Comparison of ENCODE assay signal across 23 cellular contexts in genomic region chr19:548841-549830, GRCh38. TPM values are rescaled to one million over a fixed set of nuclear protein-coding genes. Genes with fewer than 3 reads are reported as not detected.
DNase-seq lines count a peak whose midpoint lies in the region; TF ChIP-seq lines count a peak whose summit lies in the region.
"Had no signal": no experiment of that assay in that cellular context is flagged by ENCODE, and none has a peak within 500 bp of the region (broad histone marks: within the 10 kb centered on the region; RNA-seq: fewer than 3 reads in every experiment).

No MANE protein-coding gene starts in this region.

- peaks cover 3% of the 10 kb centered on the region for H3K4me1 Mint-ChIP-seq in mesothelial cell of epicardium

- no peaks in the 10 kb centered on the region for H3K79me2 ChIP-seq in osteoblast (ENCODE audit: insufficient read depth, low read length)

- no peaks in the 10 kb centered on the region for H3K9me3 Mint-ChIP-seq in mesothelial cell of epicardium
- H3K9me3 Mint-ChIP-seq: activated naive CD8-positive, alpha-beta T cell treated with anti-CD3 and anti-CD28 coated beads for 36 hours; activated T-cell treated with anti-CD3 and anti-CD28 coated beads, Interleukin-2, amount 50 U/mL, for 24 hours; naive thymus-derived CD8-positive, alpha-beta T cell; T-helper 1 cell treated with Interleukin-12 subunit alpha and Interleukin-12 subunit beta and Interleukin-4 antibody, amounts not matched to agents 30 μg/mL and 1 μg/mL, for 36 hours had no signal

- H3K27me3 ChIP-seq in H7 (ENCODE audit: control insufficient read depth, insufficient read depth, low read length) (no peaks in the 10 kb centered on the region; the same call in none of the 2 replicates), WERI-Rb-1 (ENCODE audit: insufficient read depth, low read depth, severe bottlenecking) (no peaks in the 10 kb centered on the region), osteoblast (ENCODE audit: insufficient read depth, low read length) (no peaks in the 10 kb centered on the region)
- H3K27me3 ChIP-seq: heart right ventricle, upper lobe of left lung had no signal

- H3K4me1 ChIP-seq in osteoblast (ENCODE audit: insufficient read depth, low read length): no peaks in the 10 kb centered on the region
- H3K4me1 ChIP-seq: breast epithelium, prostate gland had no signal

- H4K20me1 ChIP-seq in osteoblast (ENCODE audit: insufficient read depth, low read length): no peaks in the 10 kb centered on the region

- peak; percentile 83 for DNase-seq in H7
- DNase-seq in WERI-Rb-1: no peak
- DNase-seq in osteoblast (ENCODE audit: insufficient read length, low spot score, missing footprints): peak; percentile 89
- DNase-seq in mesothelial cell of epicardium (ENCODE audit: low spot score in 2 of 2, unreplicated experiment in 2 of 2): no peak
- DNase-seq in NCI-H345 (lab: John Stamatoyannopoulos, UW): no peak
- DNase-seq: activated effector memory CD4-positive, alpha-beta T cell treated with anti-CD3 and anti-CD28 coated beads, Interleukin-2, amount 50 U/mL, for 16 hours; activated naive CD8-positive, alpha-beta T cell treated with anti-CD3 and anti-CD28 coated beads for 36 hours; activated T-cell treated with anti-CD3 and anti-CD28 coated beads, Interleukin-2, amount 50 U/mL, for 24 hours; GF-D8; heart right ventricle; NCI-H446 treated with DMSO at 0.1 percent for 48 hours; sigmoid colon; stimulated activated CD4-positive, alpha-beta T cell treated with anti-CD3 and anti-CD28 coated beads, Interleukin-12 subunit alpha, Interleukin-12 subunit beta, amount 100 ng/mL, for 4 hours; stimulated activated CD4-positive, alpha-beta T cell treated with anti-CD3 and anti-CD28 coated beads, Interleukin-4, amount 100 ng/mL, for 24 hours had no signal

- no peak overlapping the region for H3K4me3 Mint-ChIP-seq in mesothelial cell of epicardium
- H3K4me3 Mint-ChIP-seq: activated naive CD8-positive, alpha-beta T cell treated with anti-CD3 and anti-CD28 coated beads for 36 hours; activated T-cell treated with anti-CD3 and anti-CD28 coated beads, Interleukin-2, amount 50 U/mL, for 24 hours; naive thymus-derived CD8-positive, alpha-beta T cell; T-helper 1 cell treated with Interleukin-12 subunit alpha and Interleukin-12 subunit beta and Interleukin-4 antibody, amounts not matched to agents 30 μg/mL and 1 μg/mL, for 36 hours had no signal

- H3K4me2 ChIP-seq in osteoblast (ENCODE audit: insufficient read depth, low read length): no peak overlapping the region

- peaks cover 8% of the 10 kb centered on the region for H3K27me3 Mint-ChIP-seq in mesothelial cell of epicardium (ENCODE audit: low read depth)
- H3K27me3 Mint-ChIP-seq: activated naive CD8-positive, alpha-beta T cell treated with anti-CD3 and anti-CD28 coated beads for 36 hours; activated T-cell treated with anti-CD3 and anti-CD28 coated beads, Interleukin-2, amount 50 U/mL, for 24 hours; naive thymus-derived CD8-positive, alpha-beta T cell had no signal

- H3K27ac ChIP-seq in WERI-Rb-1: no peak overlapping the region
- no peak overlapping the region for H3K27ac ChIP-seq in osteoblast (ENCODE audit: low read depth, low read length)
- H3K27ac ChIP-seq: breast epithelium, C4-2B, heart right ventricle, prostate gland, sigmoid colon, upper lobe of left lung had no signal

- H3K36me3 ChIP-seq in H7 (replicated peaks; ENCODE audit: control insufficient read depth, insufficient read depth, low read length) (no peaks in the 10 kb centered on the region), WERI-Rb-1 (no peaks in the 10 kb centered on the region), osteoblast (ENCODE audit: insufficient read depth, low read length) (no peaks in the 10 kb centered on the region)
- H3K36me3 ChIP-seq: breast epithelium, heart right ventricle, prostate gland, sigmoid colon, upper lobe of left lung had no signal

- no peak overlapping the region for H3K27ac Mint-ChIP-seq in mesothelial cell of epicardium
- H3K27ac Mint-ChIP-seq: activated naive CD8-positive, alpha-beta T cell treated with anti-CD3 and anti-CD28 coated beads for 36 hours; T-helper 1 cell treated with Interleukin-12 subunit alpha and Interleukin-12 subunit beta and Interleukin-4 antibody, amounts not matched to agents 30 μg/mL and 1 μg/mL, for 36 hours had no signal

- no peak overlapping the region for H2AFZ ChIP-seq in osteoblast (ENCODE audit: low read length)

- TF ChIP-seq CTCF in WERI-Rb-1 (IDR thresholded peaks at IDR 0.05; ENCODE audit: low read depth, low read length) (peak; percentile 30), osteoblast (IDR thresholded peaks at IDR 0.05; ENCODE audit: extremely low read depth, low read depth, low read length) (no peak), mesothelial cell of epicardium (IDR thresholded peaks at IDR 0.05; ENCODE audit: unreplicated experiment) (no peak)

- H3K4me3 ChIP-seq in H7 (ENCODE audit: insufficient read depth, low read depth, low read length) (no peak overlapping the region), WERI-Rb-1 (ENCODE audit: low read depth, low read length) (no peak overlapping the region), osteoblast (ENCODE audit: insufficient read depth, low read length) (no peak overlapping the region)
- H3K4me3 ChIP-seq: breast epithelium, heart right ventricle, lung, prostate gland, sigmoid colon, upper lobe of left lung had no signal

- H3K9me3 ChIP-seq in WERI-Rb-1 (ENCODE audit: severe bottlenecking) (peaks cover 3% of the 10 kb centered on the region), osteoblast (ENCODE audit: low read depth, low read length) (no peaks in the 10 kb centered on the region)
- H3K9me3 ChIP-seq: breast epithelium, heart right ventricle, prostate gland, sigmoid colon, upper lobe of left lung had no signal

- no peaks in the 10 kb centered on the region for H3K36me3 Mint-ChIP-seq in mesothelial cell of epicardium
- H3K36me3 Mint-ChIP-seq: activated naive CD8-positive, alpha-beta T cell treated with anti-CD3 and anti-CD28 coated beads for 36 hours had no signal

RNA-seq across cellular contexts. Expression of gene GZMM, which starts 5.3 kb away (rescaled TPM):
- total RNA-seq in H7 (2014; rRNA removed; shearing (Covaris generic)): 0.38 and 1.6 TPM in 2 replicates
- total RNA-seq in osteoblast: under 0.01 TPM in 1 of 2 replicates, not detected in the other
- 0.25 to 0.40 TPM (median 0.29 TPM) in 3 replicates for total RNA-seq in mesothelial cell of epicardium
- total RNA-seq: chondrocyte, endothelial cell of umbilical vein had no signal

RNA-seq across cellular contexts. Expression of gene CDC34, which starts 17.6 kb away (rescaled TPM):
- total RNA-seq in H7 (2014; rRNA removed; shearing (Covaris generic)): 180 and 192 TPM in 2 replicates
- total RNA-seq in osteoblast (32.9 and 40.4 TPM in 2 replicates), mesothelial cell of epicardium (98.1 to 106 TPM (median 99.5 TPM) in 3 replicates)

RNA-seq across cellular contexts. Expression of gene BSG, which starts 23.3 kb away (rescaled TPM):
- total RNA-seq in H7 (2014; rRNA removed; shearing (Covaris generic)): 1,035 and 1,167 TPM in 2 replicates
- total RNA-seq in osteoblast (273 and 291 TPM in 2 replicates), mesothelial cell of epicardium (414 to 431 TPM (median 414 TPM) in 3 replicates)

RNA-seq across cellular contexts. Expression of gene HCN2, which starts 40.5 kb away (rescaled TPM):
- total RNA-seq in H7 (2014; rRNA removed; shearing (Covaris generic)): 1.8 and 3.1 TPM in 2 replicates
- 1.2 and 1.4 TPM in 2 replicates for total RNA-seq in osteoblast
- 1.1 to 1.6 TPM (median 1.5 TPM) in 3 replicates for total RNA-seq in mesothelial cell of epicardium

RNA-seq across cellular contexts. Expression of gene TPGS1, which starts 41.8 kb away (rescaled TPM):
- 13.7 and 18.1 TPM in 2 replicates for total RNA-seq in H7 (2014; rRNA removed; shearing (Covaris generic))
- total RNA-seq in osteoblast (38.3 and 47.8 TPM in 2 replicates), mesothelial cell of epicardium (30.8 to 32.4 TPM (median 32.3 TPM) in 3 replicates)

Comparison
In these comparisons a context has a peak if more than half of its experiments do, and no peak if none do; other contexts are left out.
1. DNase-seq: peak in H7 (single experiment) and osteoblast (single experiment); none in WERI-Rb-1 (single experiment), mesothelial cell of epicardium (0 of 2) and NCI-H345 (single experiment).